1 cellular context compared by ENCODE assay signal in the genomic region with DNA sequence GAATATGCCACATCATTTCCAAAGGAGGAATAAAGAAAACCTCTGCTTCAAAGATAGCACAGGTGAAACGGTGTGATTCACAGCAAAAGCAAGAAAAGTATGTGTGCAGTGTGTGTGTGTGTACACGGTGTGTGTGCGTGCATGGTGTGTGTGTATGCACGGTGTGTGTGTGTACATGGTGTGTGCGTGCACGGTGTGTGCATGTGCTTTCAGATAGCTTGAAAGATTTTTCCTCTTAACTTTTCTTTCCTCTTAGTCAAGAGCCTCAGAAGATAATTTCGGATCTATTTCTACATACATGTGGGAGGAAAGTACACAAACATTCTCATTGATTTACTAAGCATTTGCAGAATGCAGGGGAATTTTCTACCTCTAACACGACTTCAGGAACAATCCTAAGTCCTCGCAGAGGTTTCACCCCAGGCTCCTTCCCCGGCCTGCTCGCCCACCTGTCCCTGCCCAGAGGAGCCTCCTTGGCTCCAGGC.
TF ChIP-seq lines count a peak whose summit lies in the region.

No MANE protein-coding gene starts in this region.

TF ChIP-seq in GM23338, 12 proteins besides CTCF, POLR2A, EP300 and RAD21 (continued from another document):
- TF ChIP-seq, protein P1, sequence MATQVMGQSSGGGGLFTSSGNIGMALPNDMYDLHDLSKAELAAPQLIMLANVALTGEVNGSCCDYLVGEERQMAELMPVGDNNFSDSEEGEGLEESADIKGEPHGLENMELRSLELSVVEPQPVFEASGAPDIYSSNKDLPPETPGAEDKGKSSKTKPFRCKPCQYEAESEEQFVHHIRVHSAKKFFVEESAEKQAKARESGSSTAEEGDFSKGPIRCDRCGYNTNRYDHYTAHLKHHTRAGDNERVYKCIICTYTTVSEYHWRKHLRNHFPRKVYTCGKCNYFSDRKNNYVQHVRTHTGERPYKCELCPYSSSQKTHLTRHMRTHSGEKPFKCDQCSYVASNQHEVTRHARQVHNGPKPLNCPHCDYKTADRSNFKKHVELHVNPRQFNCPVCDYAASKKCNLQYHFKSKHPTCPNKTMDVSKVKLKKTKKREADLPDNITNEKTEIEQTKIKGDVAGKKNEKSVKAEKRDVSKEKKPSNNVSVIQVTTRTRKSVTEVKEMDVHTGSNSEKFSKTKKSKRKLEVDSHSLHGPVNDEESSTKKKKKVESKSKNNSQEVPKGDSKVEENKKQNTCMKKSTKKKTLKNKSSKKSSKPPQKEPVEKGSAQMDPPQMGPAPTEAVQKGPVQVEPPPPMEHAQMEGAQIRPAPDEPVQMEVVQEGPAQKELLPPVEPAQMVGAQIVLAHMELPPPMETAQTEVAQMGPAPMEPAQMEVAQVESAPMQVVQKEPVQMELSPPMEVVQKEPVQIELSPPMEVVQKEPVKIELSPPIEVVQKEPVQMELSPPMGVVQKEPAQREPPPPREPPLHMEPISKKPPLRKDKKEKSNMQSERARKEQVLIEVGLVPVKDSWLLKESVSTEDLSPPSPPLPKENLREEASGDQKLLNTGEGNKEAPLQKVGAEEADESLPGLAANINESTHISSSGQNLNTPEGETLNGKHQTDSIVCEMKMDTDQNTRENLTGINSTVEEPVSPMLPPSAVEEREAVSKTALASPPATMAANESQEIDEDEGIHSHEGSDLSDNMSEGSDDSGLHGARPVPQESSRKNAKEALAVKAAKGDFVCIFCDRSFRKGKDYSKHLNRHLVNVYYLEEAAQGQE (IDR thresholded peaks at IDR 0.05; ENCODE audit: unreplicated experiment), result no peak
- TF ChIP-seq JUNB (IDR thresholded peaks at IDR 0.05; ENCODE audit: unreplicated experiment), result no peak
